26 cellular contexts compared by ENCODE assay signal in genomic region chr2:57954020-57954419, GRCh38.
DNase-seq lines count a peak whose midpoint lies in the region; ATAC-seq, FAIRE-seq and TF ChIP-seq lines count a peak whose summit lies in the region.
"Had no signal": no experiment of that assay in that cellular context is flagged by ENCODE, and none has a peak within 500 bp of the region (broad histone marks: within the 10 kb centered on the region; RNA-seq: fewer than 3 reads in every experiment).

No MANE protein-coding gene starts in this region.

- in situ Hi-C loops in HepG2 (cut with HindIII; ENCODE audit: extremely low pct_ligation_motif_present, low pct_unique_long_range_greater_than_20kb) (no loop called here), K562 (cut with MboI) (no loop called here)

- H3K9ac ChIP-seq in HepG2 (ENCODE audit: insufficient read depth, low read depth, low read length) (no peak overlapping the region), K562 (ENCODE audit: insufficient read depth in 1 of 2, low read depth in 2 of 2, low read length in 2 of 2) (no peak overlapping the region)
- H3K9ac ChIP-seq: BLaER1 had no signal

- BruUV-seq in HepG2 (replicated peaks; lab: Mats Ljungman, UMichigan) = no TSS peak
- BruUV-seq in K562 (replicated peaks; lab: Mats Ljungman, UMichigan) = no TSS peak

- no peaks in the 10 kb centered on the region for H4K20me1 ChIP-seq in HepG2 (ENCODE audit: insufficient read depth, low read length)
- no peaks in the 10 kb centered on the region for H4K20me1 ChIP-seq in K562 (replicated peaks; ENCODE audit: control insufficient read depth, insufficient read depth, low read length)
- H4K20me1 ChIP-seq: BLaER1 had no signal

- H3K4me3 ChIP-seq in HepG2 (replicated peaks in 1 of 3; ENCODE audit: insufficient read depth in 1 of 3, low read depth in 2 of 3, low read length in 3 of 3) (no peak overlapping the region), right lobe of liver (no peak overlapping the region), K562 (no peak overlapping the region), mucosa of descending colon (no peak overlapping the region)
- H3K4me3 ChIP-seq: BLaER1, GM12878 had no signal

- H3K27ac ChIP-seq in HepG2 (ENCODE audit: extremely low read length, insufficient read depth, low read length) (no peak overlapping the region), right lobe of liver (no peak overlapping the region), K562 (ENCODE audit: extremely low read depth, low read depth, low read length) (no peak overlapping the region)
- H3K27ac ChIP-seq: BLaER1 had no signal

- H3K27me3 ChIP-seq in HepG2 (ENCODE audit: control insufficient read depth in 1 of 2, insufficient read depth in 2 of 2, low read length in 2 of 2) = no peaks in the 10 kb centered on the region
- no peaks in the 10 kb centered on the region for H3K27me3 ChIP-seq in right lobe of liver
- no peaks in the 10 kb centered on the region for H3K27me3 ChIP-seq in K562 (ENCODE audit: control insufficient read depth in 2 of 2, insufficient read depth in 2 of 2, low read length in 2 of 2)
- H3K27me3 ChIP-seq: BE2C, BLaER1 had no signal

- H3K9me3 ChIP-seq in HepG2 (ENCODE audit: low read length) (no peaks in the 10 kb centered on the region), right lobe of liver (no peaks in the 10 kb centered on the region), K562 (replicated peaks; ENCODE audit: control insufficient read depth, insufficient read depth, low read depth, low read length) (no peaks in the 10 kb centered on the region), mucosa of descending colon (no peaks in the 10 kb centered on the region)
- H3K9me3 ChIP-seq: BE2C had no signal

- no peak for TF ChIP-seq CTCF in HepG2 (CRISPR knock-in tag; IDR thresholded peaks at IDR 0.05)
- no peak for TF ChIP-seq CTCF in right lobe of liver (IDR thresholded peaks at IDR 0.05)
- TF ChIP-seq CTCF in K562 (IDR thresholded peaks at IDR 0.05 in 2 of 3, conservative IDR thresholded peaks at IDR 0.05 in 1 of 3; ENCODE audit: insufficient read depth in 2 of 3, low read depth in 1 of 3, low read length in 3 of 3) = no peak
- no peak for TF ChIP-seq CTCF in mucosa of descending colon (IDR thresholded peaks at IDR 0.05)

- POLR2A ChIA-PET in HepG2 (lab: Yijun Ruan, JAX) (no interaction called here), K562 (lab: Yijun Ruan, JAX) (no interaction called here)

- no peak for TF ChIP-seq RAD21 in HepG2 (CRISPR knock-in tag; IDR thresholded peaks at IDR 0.05)
- TF ChIP-seq RAD21 in K562 (CRISPR knock-in tag; conservative IDR thresholded peaks at IDR 0.05 in 1 of 2, IDR thresholded peaks at IDR 0.05 in 1 of 2) = no peak

- no peak for ATAC-seq in HepG2
- ATAC-seq in right lobe of liver = no peak
- no peak for ATAC-seq in K562
- ATAC-seq in GM19452 (IDR thresholded peaks at IDR 0.05; ENCODE audit: unreplicated experiment) = no peak
- ATAC-seq in mucosa of descending colon = no peak
- ATAC-seq: GM12878 had no signal

- H3K36me3 ChIP-seq in HepG2 (replicated peaks in 1 of 2; ENCODE audit: control insufficient read depth in 1 of 2, insufficient read depth in 2 of 2, low read length in 2 of 2) (no peaks in the 10 kb centered on the region), right lobe of liver (no peaks in the 10 kb centered on the region), K562 (ENCODE audit: control insufficient read depth, insufficient read depth, low read length) (no peaks in the 10 kb centered on the region), mucosa of descending colon (ENCODE audit: low read depth) (no peaks in the 10 kb centered on the region)
- H3K36me3 ChIP-seq: BE2C, BLaER1 had no signal

- no peak for TF ChIP-seq POLR2A in HepG2 (IDR thresholded peaks at IDR 0.05; ENCODE audit: insufficient read depth in 1 of 2, low read depth in 2 of 2, low read length in 2 of 2)
- no peak for TF ChIP-seq POLR2A in right lobe of liver (IDR thresholded peaks at IDR 0.05)
- TF ChIP-seq POLR2A in K562 (conservative IDR thresholded peaks at IDR 0.05) = no peak

- intact Hi-C loops in HepG2 (cut with micrococcal nuclease; ENCODE audit: unreplicated experiment) = no loop called here
- intact Hi-C loops in right lobe of liver (cut with DNase I) = no loop called here
- intact Hi-C loops in K562 (cut with micrococcal nuclease) = no loop called here
- intact Hi-C loops in mucosa of descending colon (cut with DNase I, micrococcal nuclease) = no loop called here

- CTCF ChIA-PET in HepG2 (lab: Yijun Ruan, JAX; ENCODE audit: low intra/inter-chr PET ratio, low total read pairs) (no interaction called here), K562 (lab: Yijun Ruan, JAX; ENCODE audit: low intra/inter-chr PET ratio) (no interaction called here)

- H2AFZ ChIP-seq in HepG2 (ENCODE audit: low read length) (no peak overlapping the region), K562 (ENCODE audit: low read depth, low read length) (no peak overlapping the region)

- TF ChIP-seq EP300 in HepG2 (IDR thresholded peaks at IDR 0.05; ENCODE audit: low read depth in 2 of 2, low read length in 2 of 2) = no peak
- no peak for TF ChIP-seq EP300 in HepG2 (CRISPR knock-in tag; IDR thresholded peaks at IDR 0.05; ENCODE audit: borderline replicate concordance)
- no peak for TF ChIP-seq EP300 in K562 (IDR thresholded peaks at IDR 0.05; ENCODE audit: low read length)

- H3K4me2 ChIP-seq in HepG2 (ENCODE audit: low read depth, low read length) (no peak overlapping the region), K562 (ENCODE audit: insufficient read depth, low read length) (no peak overlapping the region)
- H3K4me2 ChIP-seq: BLaER1 had no signal

- FAIRE-seq in HepG2 (lab: Jason Lieb, UNC) (no peak), K562 (lab: Jason Lieb, UNC) (no peak)
- FAIRE-seq: A204.1, GM12878, GM12892, GM18507 had no signal

- DNase-seq in HepG2 (ENCODE audit: low spot score) (no peak), right lobe of liver (no peak), MV-4-11 (lab: John Stamatoyannopoulos, UW) (peak; percentile 30), K562 (ENCODE audit: extremely low read depth in 1 of 4, low spot score in 3 of 4) (no peak), mucosa of descending colon (no peak)
- DNase-seq: 8988T; ACHN; BE2C; C1 segment of cervical spinal cord; CD4-positive, alpha-beta memory T cell; CD4-positive, CD25-positive, alpha-beta regulatory T cell; CD8-positive, alpha-beta memory T cell; COR-L47; DMS 273 treated with DMSO at 0.1 percent for 48 hours; DMS153; DMS53; DMS79; DND-41; EL; GDM1 had no signal

- H3K9me1 ChIP-seq in K562 (ENCODE audit: control insufficient read depth, insufficient read depth, low read length) = no peaks in the 10 kb centered on the region

- no peaks in the 10 kb centered on the region for H3K79me2 ChIP-seq in HepG2 (ENCODE audit: insufficient read depth, low read length)
- H3K79me2 ChIP-seq in K562 (ENCODE audit: control insufficient read depth, insufficient read depth, low read length) = no peaks in the 10 kb centered on the region

- WGBS in HepG2 (ENCODE audit: low lambda C conversion rate) = 5% methylated on average over 1 of the region's 1 CpG
- 88% methylated on average over 1 of the region's 1 CpG for WGBS in right lobe of liver (ENCODE audit: insufficient coverage, low coverage, low lambda C conversion rate, missing lambda C conversion rate)
- WGBS in K562 (ENCODE audit: insufficient coverage, low coverage, missing lambda C conversion rate) = 0% methylated on average over 1 of the region's 1 CpG

- no peaks in the 10 kb centered on the region for H3K4me1 ChIP-seq in HepG2 (ENCODE audit: insufficient read depth, low read length)
- no peaks in the 10 kb centered on the region for H3K4me1 ChIP-seq in right lobe of liver
- no peaks in the 10 kb centered on the region for H3K4me1 ChIP-seq in K562 (replicated peaks in 1 of 2; ENCODE audit: control insufficient read depth in 2 of 2, insufficient read depth in 2 of 2, low read length in 2 of 2)
- H3K4me1 ChIP-seq in mucosa of descending colon (ENCODE audit: low read depth) = no peaks in the 10 kb centered on the region
- H3K4me1 ChIP-seq: BE2C, BLaER1 had no signal

TF ChIP-seq in HepG2, 621 proteins besides CTCF, POLR2A, EP300 and RAD21:
- no peak for TF ChIP-seq ZNF580 (CRISPR knock-in tag; IDR thresholded peaks at IDR 0.05; ENCODE audit: borderline replicate concordance, low read depth)
- TF ChIP-seq, protein P1, sequence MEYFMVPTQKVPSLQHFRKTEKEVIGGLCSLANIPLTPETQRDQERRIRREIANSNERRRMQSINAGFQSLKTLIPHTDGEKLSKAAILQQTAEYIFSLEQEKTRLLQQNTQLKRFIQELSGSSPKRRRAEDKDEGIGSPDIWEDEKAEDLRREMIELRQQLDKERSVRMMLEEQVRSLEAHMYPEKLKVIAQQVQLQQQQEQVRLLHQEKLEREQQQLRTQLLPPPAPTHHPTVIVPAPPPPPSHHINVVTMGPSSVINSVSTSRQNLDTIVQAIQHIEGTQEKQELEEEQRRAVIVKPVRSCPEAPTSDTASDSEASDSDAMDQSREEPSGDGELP (IDR thresholded peaks at IDR 0.05; ENCODE audit: borderline replicate concordance, low read depth) = no peak
- peak; percentile 64; the same call in 1 of the 2 replicates for TF ChIP-seq CEBPB (IDR thresholded peaks at IDR 0.05; ENCODE audit: borderline replicate concordance, low read depth, low read length)
- TF ChIP-seq NFE2L2 (IDR thresholded peaks at IDR 0.05; ENCODE audit: low read length) = no peak

TF ChIP-seq in K562, 482 proteins besides CTCF, POLR2A, EP300 and RAD21:
- TF ChIP-seq CEBPG (CRISPR knock-in tag; IDR thresholded peaks at IDR 0.05) (no peak), CEBPG (tag; conservative IDR thresholded peaks at IDR 0.05 in 1 of 2, IDR thresholded peaks at IDR 0.05 in 1 of 2) (peak in 1 of 2 experiments; percentile 82; a peak in 2 of 4 replicates), ZNF224 (CRISPR knock-in tag; IDR thresholded peaks at IDR 0.05) (no peak), CEBPB (tag; IDR thresholded peaks at IDR 0.05) (peak; percentile 46)

Comparison
In these comparisons a context has a peak if more than half of its experiments do, and no peak if none do; other contexts are left out.
1. Of the 241 proteins assayed by ChIP-seq in both HepG2 and K562: peak only in HepG2: none; only in K562: none; in both: CEBPB; in neither: 239; mixed calls (peak in some experiments, not most) for 1.